Comparison of ENCODE assay signal across 26 cellular contexts in genomic region chr16:3013491-3013951, GRCh38. TPM values are rescaled to one million over a fixed set of nuclear protein-coding genes. Genes with fewer than 3 reads are reported as not detected.
DNase-seq lines count a peak whose midpoint lies in the region; ATAC-seq and TF ChIP-seq lines count a peak whose summit lies in the region.
"Had no signal": no experiment of that assay in that cellular context is flagged by ENCODE, and none has a peak within 500 bp of the region (broad histone marks: within the 10 kb centered on the region; RNA-seq: fewer than 3 reads in every experiment).

No MANE protein-coding gene starts in this region.

- CTCF ChIA-PET in Calu3 (lab: Charles Lee) = interaction anchor here (1.2 kb wide), 1 partner anchor 18 kb away, joined by 5 read pairs; no protein-coding TSS in a partner anchor
- CTCF ChIA-PET in IMR-90 (lab: Yijun Ruan, JAX) = no interaction called here

- H4K20me1 ChIP-seq in IMR-90 (ENCODE audit: insufficient read depth, low read length) = peaks cover 4% of the 10 kb centered on the region; the same call in 1 of the 2 replicates

- H2BK120ac ChIP-seq in IMR-90 (ENCODE audit: low read depth, low read length) = no peak overlapping the region

- H3K27ac Mint-ChIP-seq in Calu3 (ENCODE audit: unreplicated experiment) (peak overlapping the region; percentile 79), mesothelial cell of epicardium (peak overlapping the region; percentile 97)
- H3K27ac Mint-ChIP-seq: natural killer cell, T-cell had no signal

- POLR2A ChIA-PET in IMR-90 (lab: Charles Lee; ENCODE audit: unreplicated experiment) = interaction anchor here (1.4 kb wide), 1 partner anchor 9 kb away, joined by 3 read pairs; no protein-coding TSS in a partner anchor

- no peak overlapping the region for H2AFZ ChIP-seq in IMR-90 (replicated peaks; ENCODE audit: low read length, poor library complexity)

- peak; percentile 49 for TF ChIP-seq CTCF in Calu3 (IDR thresholded peaks at IDR 0.05; ENCODE audit: unreplicated experiment)
- TF ChIP-seq CTCF in IMR-90 (conservative IDR thresholded peaks at IDR 0.05; ENCODE audit: low read depth, low read length) = no peak
- peak; percentile 10 for TF ChIP-seq CTCF in brain microvascular endothelial cell (IDR thresholded peaks at IDR 0.05; ENCODE audit: low read depth, low read length, missing control alignments)
- TF ChIP-seq CTCF in mesothelial cell of epicardium (IDR thresholded peaks at IDR 0.05; ENCODE audit: unreplicated experiment) = no peak

- H3K9me3 Mint-ChIP-seq in Calu3 (ENCODE audit: low read depth, unreplicated experiment) = no peaks in the 10 kb centered on the region
- H3K9me3 Mint-ChIP-seq in mesothelial cell of epicardium = no peaks in the 10 kb centered on the region
- H3K9me3 Mint-ChIP-seq: natural killer cell, T-cell had no signal

- no peaks in the 10 kb centered on the region for H3K9me1 ChIP-seq in IMR-90 (ENCODE audit: insufficient read depth, low read length)

- DNase-seq in Calu3 = no peak
- no peak for DNase-seq in IMR-90
- DNase-seq in brain microvascular endothelial cell = no peak
- DNase-seq in mesothelial cell of epicardium (ENCODE audit: low spot score in 2 of 2, unreplicated experiment in 2 of 2) = no peak
- no peak for DNase-seq in amygdala (lab: John Stamatoyannopoulos, UW)
- no peak for DNase-seq in EL
- no peak for DNase-seq in NCI-H510A (lab: John Stamatoyannopoulos, UW)
- DNase-seq in SK-N-DZ (ENCODE audit: low spot score) = no peak
- DNase-seq: activated T-cell treated with anti-CD3 and anti-CD28 coated beads, Interleukin-2, amount 50 U/mL, for 1 hour; C1 segment of cervical spinal cord; midbrain; MV-4-11; natural killer cell; NCI-H2227 treated with DMSO at 0.1 percent for 48 hours; NCI-H774; SIG-M5; stimulated activated CD8-positive, alpha-beta memory T cell treated with anti-CD3 and anti-CD28 coated beads, Interleukin-4, amount 100 ng/mL, for 48 hours; T-cell had no signal

- TF ChIP-seq POLR2A in IMR-90 (IDR thresholded peaks at IDR 0.05; ENCODE audit: low read depth, low read length) = no peak

- H4K8ac ChIP-seq in IMR-90 (ENCODE audit: low read depth in 2 of 2, low read length in 2 of 2) = no peak overlapping the region

- H3K27me3 Mint-ChIP-seq in Calu3 (ENCODE audit: unreplicated experiment) = no peaks in the 10 kb centered on the region
- peaks cover 56% of the 10 kb centered on the region for H3K27me3 Mint-ChIP-seq in mesothelial cell of epicardium (ENCODE audit: low read depth)

- BruUV-seq in Calu3 (replicated peaks; lab: Mats Ljungman, UMichigan) (no TSS peak), IMR-90 (replicated peaks; lab: Mats Ljungman, UMichigan) (no TSS peak)

- TF ChIP-seq RAD21 in IMR-90 (IDR thresholded peaks at IDR 0.05; ENCODE audit: low read length) = no peak

- intact Hi-C loops in Calu3 (cut with micrococcal nuclease; ENCODE audit: unreplicated experiment) = no loop called here
- intact Hi-C loops in IMR-90 (cut with micrococcal nuclease) = no loop called here

- no peak overlapping the region for H3K4me2 ChIP-seq in IMR-90 (ENCODE audit: low read depth, low read length)

- H3K4ac ChIP-seq in IMR-90 (ENCODE audit: low read depth, low read length) = no peak overlapping the region

- WGBS in IMR-90 (ENCODE audit: extremely low coverage in 2 of 2, insufficient read length in 1 of 2), 2 experiments = 62% methylated on average over 6 of the region's 27 CpGs; no CpG with 5 or more reads in 1 of the 2 experiments

- H3K36me3 Mint-ChIP-seq in Calu3 (ENCODE audit: insufficient read depth, unreplicated experiment) (peaks cover 61% of the 10 kb centered on the region), mesothelial cell of epicardium (peaks cover 4% of the 10 kb centered on the region)
- H3K36me3 Mint-ChIP-seq: natural killer cell, T-cell had no signal

- peaks cover 42% of the 10 kb centered on the region for H3K4me1 Mint-ChIP-seq in Calu3 (ENCODE audit: low read depth, unreplicated experiment)
- peaks cover 70% of the 10 kb centered on the region for H3K4me1 Mint-ChIP-seq in mesothelial cell of epicardium

- H2BK20ac ChIP-seq in IMR-90 (ENCODE audit: low read depth, low read length) = no peak overlapping the region

- in situ Hi-C loops in IMR-90 (cut with MboI; ENCODE audit: low sequenced_read_pairs) = no loop called here
- in situ Hi-C loops in brain microvascular endothelial cell (cut with HindIII; ENCODE audit: low pct_ligation_motif_present, low sequenced_read_pairs) = no loop called here

- H3K9ac ChIP-seq in IMR-90 (ENCODE audit: low read depth, low read length) = no peak overlapping the region
- H3K9ac ChIP-seq: KMS-11 had no signal

- no peak overlapping the region for H3K4me3 ChIP-seq in IMR-90 (ENCODE audit: insufficient read depth, low read depth, low read length)
- H3K4me3 ChIP-seq in brain microvascular endothelial cell (ENCODE audit: low read depth, low read length) = no peak overlapping the region
- H3K4me3 ChIP-seq: breast epithelium, colonic mucosa, GM12878, upper lobe of right lung had no signal

- no peaks in the 10 kb centered on the region for H3K9me3 ChIP-seq in IMR-90 (ENCODE audit: control insufficient read depth, insufficient read depth, low read length)
- H3K9me3 ChIP-seq: breast epithelium, colonic mucosa, upper lobe of right lung had no signal

- peaks cover 39% of the 10 kb centered on the region for H3K27me3 ChIP-seq in IMR-90 (ENCODE audit: control insufficient read depth, insufficient read depth, low read length)
- peaks cover 42% of the 10 kb centered on the region for H3K27me3 ChIP-seq in brain microvascular endothelial cell (replicated peaks)

- H3K36me3 ChIP-seq in IMR-90 (ENCODE audit: control insufficient read depth, insufficient read depth, low read length) (no peaks in the 10 kb centered on the region), brain microvascular endothelial cell (replicated peaks) (no peaks in the 10 kb centered on the region)
- H3K36me3 ChIP-seq: breast epithelium, colonic mucosa, upper lobe of right lung had no signal

- H3K18ac ChIP-seq in IMR-90 (ENCODE audit: low read depth, low read length) = no peak overlapping the region

- no peak overlapping the region for H2BK15ac ChIP-seq in IMR-90 (ENCODE audit: low read depth, low read length)

- H4K5ac ChIP-seq in IMR-90 (ENCODE audit: low read depth, low read length) = no peak overlapping the region

- dilution Hi-C loops in IMR-90 (cut with HindIII; ENCODE audit: low sequenced_read_pairs, unreplicated experiment) = no loop called here

- H2BK5ac ChIP-seq in IMR-90 (ENCODE audit: low read depth, low read length, poor library complexity, severe bottlenecking) = no peak overlapping the region

- H3K79me1 ChIP-seq in IMR-90 (ENCODE audit: low read depth in 1 of 2, low read length in 2 of 2) = no peaks in the 10 kb centered on the region

- peaks cover 3% of the 10 kb centered on the region; the same call in 1 of the 2 replicates for H3K4me1 ChIP-seq in IMR-90 (ENCODE audit: control insufficient read depth, insufficient read depth, low read length)
- H3K4me1 ChIP-seq: breast epithelium had no signal

- H4K91ac ChIP-seq in IMR-90 (ENCODE audit: insufficient read depth, low read depth, low read length) = no peak overlapping the region

- H3K23ac ChIP-seq in IMR-90 (ENCODE audit: low read depth, low read length) = no peak overlapping the region

- H2AK5ac ChIP-seq in IMR-90 (ENCODE audit: low read depth, low read length) = no peak overlapping the region

- H2AK9ac ChIP-seq in IMR-90 (replicated peaks; ENCODE audit: low read depth, low read length, poor library complexity) = no peak overlapping the region

- H3K27ac ChIP-seq in IMR-90 (ENCODE audit: insufficient read depth, low read length) (no peak overlapping the region), brain microvascular endothelial cell (no peak overlapping the region)
- H3K27ac ChIP-seq: breast epithelium, colonic mucosa, KMS-11, upper lobe of right lung had no signal

- H3K4me3 Mint-ChIP-seq in Calu3 (ENCODE audit: low read depth, unreplicated experiment) = peak overlapping the region; percentile 60
- peak overlapping the region; percentile 60 for H3K4me3 Mint-ChIP-seq in mesothelial cell of epicardium
- H3K4me3 Mint-ChIP-seq: natural killer cell, T-cell had no signal

- no peak overlapping the region for H3K14ac ChIP-seq in IMR-90 (replicated peaks; ENCODE audit: low read depth, low read length)

- H3K56ac ChIP-seq in IMR-90 (ENCODE audit: extremely low read depth, insufficient read depth, low read length) = no peak overlapping the region

- no peak for ATAC-seq in IMR-90 (ENCODE audit: low read depth)
- ATAC-seq: natural killer cell, sciatic nerve had no signal

RNA-seq across cellular contexts. Expression of gene CLDN9, which starts 0.8 kb away (rescaled TPM):
- 13.5 and 17.8 TPM in 2 replicates for total RNA-seq in Calu3 (2022)
- total RNA-seq in IMR-90 (2012; rRNA removed) = not detected in 2 replicates
- 0.05 TPM in 1 of 2 replicates, not detected in the other for polyA plus RNA-seq in IMR-90 (2012; rRNA removed)
- 0.03 TPM in 1 of 2 replicates, not detected in the other for polyA plus RNA-seq in IMR-90 (2012; cell fraction: cytosol; rRNA removed)
- 0.15 and 0.82 TPM in 2 replicates for polyA plus RNA-seq in IMR-90 (2012; cell fraction: nucleus; rRNA removed; ENCODE audit: low replicate concordance)
- 5.4 to 5.7 TPM (median 5.4 TPM) in 3 replicates for total RNA-seq in mesothelial cell of epicardium
- polyA plus RNA-seq in SK-N-DZ (2014; cell fraction: cytosol; rRNA removed) = not detected in 2 replicates
- polyA plus RNA-seq in SK-N-DZ (2014; cell fraction: nucleus; rRNA removed) = 0.17 TPM in 1 of 2 replicates, not detected in the other
- total RNA-seq: GM12878 had no signal
- polyA plus RNA-seq: GM12878 had no signal

RNA-seq across cellular contexts. Expression of gene CLDN6, which starts 4.5 kb away (rescaled TPM):
- total RNA-seq in Calu3 (2022) (1.2 and 2.1 TPM in 2 replicates), IMR-90 (2012; rRNA removed) (not detected in 2 replicates), mesothelial cell of epicardium (257 to 267 TPM (median 260 TPM) in 3 replicates)
- polyA plus RNA-seq in IMR-90 (2012; rRNA removed) = 0.07 and 0.14 TPM in 2 replicates
- polyA plus RNA-seq in IMR-90 (2012; cell fraction: cytosol; rRNA removed) = 0.16 TPM in 2 replicates
- 0.31 and 0.32 TPM in 2 replicates for polyA plus RNA-seq in IMR-90 (2012; cell fraction: nucleus; rRNA removed; ENCODE audit: low replicate concordance)
- not detected in 2 replicates for polyA plus RNA-seq in SK-N-DZ (2014; cell fraction: cytosol; rRNA removed)
- 0.17 TPM in 1 of 2 replicates, not detected in the other for polyA plus RNA-seq in SK-N-DZ (2014; cell fraction: nucleus; rRNA removed)
- total RNA-seq: breast epithelium, left colon, natural killer cell, OCI-LY7, sciatic nerve, upper lobe of right lung had no signal

RNA-seq across cellular contexts. Expression of gene TNFRSF12A, which starts 6.6 kb away (rescaled TPM):
- 478 and 509 TPM in 2 replicates for total RNA-seq in Calu3 (2022)
- total RNA-seq in IMR-90 (2012; rRNA removed) = 103 and 118 TPM in 2 replicates
- polyA plus RNA-seq in IMR-90 (2012; rRNA removed) = 304 and 346 TPM in 2 replicates
- 521 and 602 TPM in 2 replicates for polyA plus RNA-seq in IMR-90 (2012; cell fraction: cytosol; rRNA removed)
- 187 and 632 TPM in 2 replicates for polyA plus RNA-seq in IMR-90 (2012; cell fraction: nucleus; rRNA removed; ENCODE audit: low replicate concordance)
- 44.6 to 45.5 TPM (median 45.1 TPM) in 3 replicates for total RNA-seq in mesothelial cell of epicardium
- 0.36 and 0.38 TPM in 2 replicates for polyA plus RNA-seq in SK-N-DZ (2014; cell fraction: cytosol; rRNA removed)
- 1.5 and 5.6 TPM in 2 replicates for polyA plus RNA-seq in SK-N-DZ (2014; cell fraction: nucleus; rRNA removed)

RNA-seq across cellular contexts. Expression of gene HCFC1R1, which starts 10.2 kb away (rescaled TPM):
- 61.1 and 75.4 TPM in 2 replicates for total RNA-seq in Calu3 (2022)
- 7.2 and 9.7 TPM in 2 replicates for total RNA-seq in IMR-90 (2012; rRNA removed)
- 57.9 and 121 TPM in 2 replicates for polyA plus RNA-seq in IMR-90 (2012; rRNA removed)
- 41.2 and 72.4 TPM in 2 replicates for polyA plus RNA-seq in IMR-90 (2012; cell fraction: cytosol; rRNA removed)
- 15.4 and 31.6 TPM in 2 replicates for polyA plus RNA-seq in IMR-90 (2012; cell fraction: nucleus; rRNA removed; ENCODE audit: low replicate concordance)
- 64.0 to 68.5 TPM (median 65.7 TPM) in 3 replicates for total RNA-seq in mesothelial cell of epicardium
- 30.6 and 31.8 TPM in 2 replicates for polyA plus RNA-seq in SK-N-DZ (2014; cell fraction: cytosol; rRNA removed)
- 38.4 and 41.5 TPM in 2 replicates for polyA plus RNA-seq in SK-N-DZ (2014; cell fraction: nucleus; rRNA removed)

RNA-seq across cellular contexts. Expression of gene THOC6, which starts 10.3 kb away (rescaled TPM):
- total RNA-seq in Calu3 (2022) = 50.8 and 54.4 TPM in 2 replicates
- 16.1 and 16.8 TPM in 2 replicates for total RNA-seq in IMR-90 (2012; rRNA removed)
- polyA plus RNA-seq in IMR-90 (2012; rRNA removed) = 23.1 and 26.0 TPM in 2 replicates
- polyA plus RNA-seq in IMR-90 (2012; cell fraction: cytosol; rRNA removed) = 19.7 and 25.7 TPM in 2 replicates
- 128 and 164 TPM in 2 replicates for polyA plus RNA-seq in IMR-90 (2012; cell fraction: nucleus; rRNA removed; ENCODE audit: low replicate concordance)
- total RNA-seq in mesothelial cell of epicardium = 59.8 to 62.4 TPM (median 60.2 TPM) in 3 replicates
- 41.7 and 45.1 TPM in 2 replicates for polyA plus RNA-seq in SK-N-DZ (2014; cell fraction: cytosol; rRNA removed)
- 78.3 and 95.2 TPM in 2 replicates for polyA plus RNA-seq in SK-N-DZ (2014; cell fraction: nucleus; rRNA removed)

Comparison
In these comparisons a context has a peak if more than half of its experiments do, and no peak if none do; other contexts are left out.
1. CTCF ChIP-seq: peak in Calu3 (single experiment) and brain microvascular endothelial cell (single experiment); none in IMR-90 (single experiment) and mesothelial cell of epicardium (single experiment).
2. RNA of gene CLDN6, which starts 4.5 kb away (total RNA-seq): 257 to 267 TPM in mesothelial cell of epicardium; 1.2 to 2.1 TPM in Calu3 and not detected in IMR-90; every median in the first group is over 10 times any median in the second.